In the genomic region with DNA sequence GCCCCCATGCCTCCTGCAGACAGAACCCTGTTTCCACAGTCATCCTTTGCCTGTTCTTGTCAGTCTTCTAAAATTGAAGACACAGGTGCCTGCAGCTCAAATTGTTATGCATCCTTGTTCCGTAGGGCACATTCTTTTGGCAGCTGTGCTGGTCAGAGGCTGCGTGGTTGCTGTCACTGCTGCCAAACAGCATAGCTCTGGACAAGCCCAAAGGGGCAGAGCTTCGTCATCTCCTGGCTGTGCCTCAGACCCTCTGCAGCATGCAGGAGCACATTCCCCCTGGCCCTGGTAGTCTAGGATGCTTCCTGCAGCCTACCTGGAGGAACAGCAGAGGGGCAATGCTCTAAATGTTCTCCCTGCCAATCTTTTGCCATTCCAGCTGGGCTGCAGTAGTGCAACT, we compare ENCODE assay signal across 16 cellular contexts. TPM values are rescaled to one million over a fixed set of nuclear protein-coding genes. Genes with fewer than 3 reads are reported as not detected.
DNase-seq lines count a peak whose midpoint lies in the region; ATAC-seq, FAIRE-seq and TF ChIP-seq lines count a peak whose summit lies in the region.
"Had no signal": no experiment of that assay in that cellular context is flagged by ENCODE, and none has a peak within 500 bp of the region (broad histone marks: within the 10 kb centered on the region; RNA-seq: fewer than 3 reads in every experiment).

No MANE protein-coding gene starts in this region.

- TF ChIP-seq CTCF in esophagus muscularis mucosa (IDR thresholded peaks at IDR 0.05): no peak
- TF ChIP-seq CTCF in psoas muscle (IDR thresholded peaks at IDR 0.05): no peak
- no peak for TF ChIP-seq CTCF in kidney (IDR thresholded peaks at IDR 0.05; ENCODE audit: borderline replicate concordance, extremely low read depth, insufficient read depth)
- no peak for TF ChIP-seq CTCF in neural progenitor cell (IDR thresholded peaks at IDR 0.05)
- TF ChIP-seq CTCF in chondrocyte (IDR thresholded peaks at IDR 0.05): no peak

- peak overlapping the region in 2 of 3 donors; percentile 62 to 81 for H3K27ac Mint-ChIP-seq in CD4-positive, CD25-positive, alpha-beta regulatory T cell
- H3K27ac Mint-ChIP-seq in IgD-negative memory B cell (peak overlapping the region; percentile 61 to 96 (median 87)), neural progenitor cell (no peak overlapping the region), chondrocyte (ENCODE audit: unreplicated experiment) (no peak overlapping the region)

- H3K4me1 ChIP-seq in CD4-positive, CD25-positive, alpha-beta regulatory T cell (ENCODE audit: control insufficient read depth, insufficient read depth, low read length, poor library complexity, severe bottlenecking): peaks cover 10% of the 10 kb centered on the region
- H3K4me1 ChIP-seq in esophagus muscularis mucosa (peaks cover 49 to 60% (median 58%) of the 10 kb centered on the region in 4 donors), psoas muscle (peaks cover 46% of the 10 kb centered on the region), kidney (ENCODE audit: control insufficient read depth in 1 of 2, insufficient read depth in 1 of 2, low read depth in 1 of 2, low read length in 2 of 2) (peaks cover 32 to 41% of the 10 kb centered on the region in 2 donors), neural progenitor cell (peaks cover 12% of the 10 kb centered on the region)

- H3K27ac ChIP-seq in CD4-positive, CD25-positive, alpha-beta regulatory T cell (ENCODE audit: insufficient read depth, low read length, poor library complexity, severe bottlenecking): no peak overlapping the region
- peak overlapping the region; percentile 88 to 91 (median 90) for H3K27ac ChIP-seq in esophagus muscularis mucosa (replicated peaks in 1 of 4)
- peak overlapping the region; percentile 33 for H3K27ac ChIP-seq in psoas muscle
- H3K27ac ChIP-seq in kidney (ENCODE audit: low read depth in 2 of 2, low read length in 2 of 2): no peak overlapping the region
- no peak overlapping the region for H3K27ac ChIP-seq in neural progenitor cell
- H3K27ac ChIP-seq: colonic mucosa had no signal

- H3K27me3 ChIP-seq in CD4-positive, CD25-positive, alpha-beta regulatory T cell (ENCODE audit: control insufficient read depth, insufficient read depth, low read length): no peaks in the 10 kb centered on the region
- H3K27me3 ChIP-seq in esophagus muscularis mucosa (no peaks in the 10 kb centered on the region), psoas muscle (ENCODE audit: insufficient read depth in 3 of 3, low read length in 2 of 3) (no peaks in the 10 kb centered on the region), neural progenitor cell (no peaks in the 10 kb centered on the region)
- H3K27me3 ChIP-seq: colonic mucosa had no signal

- peaks cover 4 to 61% (median 32%) of the 10 kb centered on the region in 4 donors for H3K4me1 Mint-ChIP-seq in CD4-positive, CD25-positive, alpha-beta regulatory T cell
- H3K4me1 Mint-ChIP-seq in IgD-negative memory B cell (peaks cover 37 to 64% (median 50%) of the 10 kb centered on the region in 3 donors), neural progenitor cell (peaks cover 28% of the 10 kb centered on the region), chondrocyte (ENCODE audit: low read depth) (peaks cover 42% of the 10 kb centered on the region)

- H3K9ac ChIP-seq in kidney (ENCODE audit: low read length in 2 of 2) (no peak overlapping the region), neural progenitor cell (no peak overlapping the region)

- no peak for TF ChIP-seq EP300 in esophagus muscularis mucosa (IDR thresholded peaks at IDR 0.05)

- no peak overlapping the region for H3K4me2 ChIP-seq in neural progenitor cell

- H3K36me3 Mint-ChIP-seq in CD4-positive, CD25-positive, alpha-beta regulatory T cell: peaks cover 39% of the 10 kb centered on the region
- H3K36me3 Mint-ChIP-seq in IgD-negative memory B cell: peaks cover 3% of the 10 kb centered on the region
- peaks cover 26% of the 10 kb centered on the region for H3K36me3 Mint-ChIP-seq in neural progenitor cell
- H3K36me3 Mint-ChIP-seq in chondrocyte (ENCODE audit: low read depth): peaks cover 21% of the 10 kb centered on the region

- DNase-seq in CD4-positive, CD25-positive, alpha-beta regulatory T cell: no peak
- DNase-seq in esophagus muscularis mucosa (ENCODE audit: extremely low spot score) (peak; percentile 81), psoas muscle (peak in 1 of 2 donors; percentile 69), kidney (no peak), neural progenitor cell (ENCODE audit: low spot score) (no peak), chondrocyte (ENCODE audit: low spot score) (no peak)
- DNase-seq: colonic mucosa; mesenchymal stem cell; NCI-H1105; NCI-H446 treated with DMSO at 0.1 percent for 48 hours; stimulated activated CD4-positive, alpha-beta T cell treated with anti-CD3 and anti-CD28 coated beads, Interleukin-2, amount 100 ng/mL, for 48 hours; stimulated activated naive CD8-positive, alpha-beta T cell treated with anti-CD3 and anti-CD28 coated beads, Interleukin-15, amount 100 ng/mL, for 72 hours; T-helper 9 cell had no signal

- peaks cover 17% of the 10 kb centered on the region for H3F3A ChIP-seq in neural progenitor cell (ENCODE audit: low read depth)

- no peaks in the 10 kb centered on the region for H3K9me3 Mint-ChIP-seq in CD4-positive, CD25-positive, alpha-beta regulatory T cell
- H3K9me3 Mint-ChIP-seq in IgD-negative memory B cell: no peaks in the 10 kb centered on the region
- H3K9me3 Mint-ChIP-seq in neural progenitor cell: no peaks in the 10 kb centered on the region
- H3K9me3 Mint-ChIP-seq in chondrocyte (ENCODE audit: low read depth): no peaks in the 10 kb centered on the region
- H3K9me3 Mint-ChIP-seq: stimulated activated naive CD8-positive, alpha-beta T cell treated with anti-CD3 and anti-CD28 coated beads, Interleukin-15, amount 100 ng/mL, for 72 hours had no signal

- H3K27me3 Mint-ChIP-seq in CD4-positive, CD25-positive, alpha-beta regulatory T cell: no peaks in the 10 kb centered on the region
- H3K27me3 Mint-ChIP-seq in IgD-negative memory B cell (no peaks in the 10 kb centered on the region), neural progenitor cell (ENCODE audit: insufficient read depth, low read depth) (peaks cover 14% of the 10 kb centered on the region), chondrocyte (ENCODE audit: low read depth) (no peaks in the 10 kb centered on the region)
- H3K27me3 Mint-ChIP-seq: stimulated activated naive CD8-positive, alpha-beta T cell treated with anti-CD3 and anti-CD28 coated beads, Interleukin-15, amount 100 ng/mL, for 72 hours had no signal

- H2AFZ ChIP-seq in neural progenitor cell (replicated peaks): no peak overlapping the region

- no peak for FAIRE-seq in kidney (lab: Jason Lieb, UNC)
- FAIRE-seq: HTR-8/SVneo, RCC 7860 had no signal

- no peak for ATAC-seq in CD4-positive, CD25-positive, alpha-beta regulatory T cell (ENCODE audit: low read depth in 2 of 2)
- ATAC-seq in psoas muscle: peak; percentile 26 to 48 (median 40)
- ATAC-seq: stimulated activated naive CD8-positive, alpha-beta T cell treated with anti-CD3 and anti-CD28 coated beads, Interleukin-15, amount 100 ng/mL, for 72 hours had no signal

- H3K4me3 Mint-ChIP-seq in CD4-positive, CD25-positive, alpha-beta regulatory T cell: no peak overlapping the region
- peak overlapping the region; percentile 30 to 78 (median 62) for H3K4me3 Mint-ChIP-seq in IgD-negative memory B cell
- H3K4me3 Mint-ChIP-seq in neural progenitor cell: no peak overlapping the region
- no peak overlapping the region for H3K4me3 Mint-ChIP-seq in chondrocyte (ENCODE audit: unreplicated experiment)
- H3K4me3 Mint-ChIP-seq: stimulated activated naive CD8-positive, alpha-beta T cell treated with anti-CD3 and anti-CD28 coated beads, Interleukin-15, amount 100 ng/mL, for 72 hours had no signal

- intact Hi-C loops in esophagus muscularis mucosa (cut with DNase I): loop anchor here (5.0 kb wide), 3 partner anchors 43 to 128 kb away; no protein-coding TSS in a partner anchor
- intact Hi-C loops in psoas muscle (cut with DNase I): loop anchor here (5.0 kb wide), 3 partner anchors 88 to 128 kb away; a partner anchor contains a TSS
- intact Hi-C loops in kidney (cut with DNase I): no loop called here

- H3K9me3 ChIP-seq in CD4-positive, CD25-positive, alpha-beta regulatory T cell (ENCODE audit: control insufficient read depth in 2 of 2, low read length in 2 of 2): no peaks in the 10 kb centered on the region
- H3K9me3 ChIP-seq in esophagus muscularis mucosa (no peaks in the 10 kb centered on the region), psoas muscle (no peaks in the 10 kb centered on the region), kidney (ENCODE audit: control insufficient read depth in 1 of 2, low read length in 2 of 2) (no peaks in the 10 kb centered on the region), neural progenitor cell (ENCODE audit: low read depth) (no peaks in the 10 kb centered on the region)
- H3K9me3 ChIP-seq: colonic mucosa had no signal

- H4K20me1 ChIP-seq in neural progenitor cell (ENCODE audit: low read depth): no peaks in the 10 kb centered on the region

- no peak overlapping the region for H3K4me3 ChIP-seq in CD4-positive, CD25-positive, alpha-beta regulatory T cell (ENCODE audit: low read depth, low read length)
- H3K4me3 ChIP-seq in esophagus muscularis mucosa (no peak overlapping the region), psoas muscle (no peak overlapping the region), kidney (ENCODE audit: low read length in 2 of 2) (no peak overlapping the region), neural progenitor cell (no peak overlapping the region)
- H3K4me3 ChIP-seq: colonic mucosa had no signal

- TF ChIP-seq POLR2A in esophagus muscularis mucosa (IDR thresholded peaks at IDR 0.05; ENCODE audit: low read depth): no peak

- H3K79me2 ChIP-seq in neural progenitor cell (ENCODE audit: low read depth): no peaks in the 10 kb centered on the region

- peaks cover 33% of the 10 kb centered on the region for H3K36me3 ChIP-seq in CD4-positive, CD25-positive, alpha-beta regulatory T cell (ENCODE audit: control insufficient read depth, insufficient read depth, low read length)
- H3K36me3 ChIP-seq in esophagus muscularis mucosa: peaks cover 19 to 41% (median 29%) of the 10 kb centered on the region in 4 donors
- peaks cover 4 to 36% of the 10 kb centered on the region in 2 donors for H3K36me3 ChIP-seq in psoas muscle (ENCODE audit: insufficient read depth in 1 of 2, low read depth in 1 of 2)
- peaks cover 16 to 24% of the 10 kb centered on the region in 2 donors for H3K36me3 ChIP-seq in kidney (ENCODE audit: control insufficient read depth in 1 of 2, insufficient read depth in 2 of 2, low read length in 2 of 2)
- no peaks in the 10 kb centered on the region for H3K36me3 ChIP-seq in neural progenitor cell
- H3K36me3 ChIP-seq: colonic mucosa had no signal

- 49% methylated on average over 2 of the region's 3 CpGs for WGBS in esophagus muscularis mucosa
- WGBS in psoas muscle, 3 donors: 24 to 33% (median 30%) methylated on average over 3 of the region's 3 CpGs

RNA-seq across cellular contexts. Expression of a gene that starts 2.1 kb away (rescaled TPM):
- 1.7 TPM for total RNA-seq in CD4-positive, CD25-positive, alpha-beta regulatory T cell
- 1 to 10 TPM in 2 of 4 donors, under 1 TPM in 2; 0.45 to 2.1 (median 1.0) TPM for polyA plus RNA-seq in CD4-positive, CD25-positive, alpha-beta regulatory T cell
- polyA plus RNA-seq in IgD-negative memory B cell: 0.73 TPM
- total RNA-seq in esophagus muscularis mucosa: 10 to 100 TPM; 14.4 to 81.6 (median 46.3) TPM
- 1 to 10 TPM in 1 of 4 donors, under 1 TPM in 3; 0.27 to 6.6 (median 0.63) TPM for total RNA-seq in psoas muscle
- polyA plus RNA-seq in psoas muscle: under 1 TPM; 0.17 to 0.66 (median 0.35) TPM
- 4.7 TPM for total RNA-seq in kidney
- 1.2 TPM for polyA plus RNA-seq in kidney (ENCODE audit: insufficient read depth, low read depth, low replicate concordance)
- total RNA-seq in neural progenitor cell (ENCODE audit: low replicate concordance): 0.43 and 0.71 TPM in 2 replicates
- 2.8 to 3.9 TPM (median 2.9 TPM) in 3 replicates for total RNA-seq in chondrocyte

Comparison
In these comparisons a context has a peak if more than half of its experiments do, and no peak if none do; other contexts are left out.
1. ATAC-seq: peak in psoas muscle (4 of 4); none in CD4-positive, CD25-positive, alpha-beta regulatory T cell (0 of 2).
2. H3K27ac ChIP-seq: peak in esophagus muscularis mucosa (4 of 4) and psoas muscle (single experiment); none in CD4-positive, CD25-positive, alpha-beta regulatory T cell (single experiment), kidney (0 of 2) and neural progenitor cell (single experiment).
3. H3K27ac Mint-ChIP-seq: peak in CD4-positive, CD25-positive, alpha-beta regulatory T cell (2 of 3) and IgD-negative memory B cell (3 of 3); none in neural progenitor cell (single experiment) and chondrocyte (single experiment).
4. H3K4me3 Mint-ChIP-seq: peak in IgD-negative memory B cell (4 of 4); none in CD4-positive, CD25-positive, alpha-beta regulatory T cell (0 of 4), neural progenitor cell (single experiment) and chondrocyte (single experiment).